Comparison of ENCODE assay signal across 1 cellular context in the genomic region with DNA sequence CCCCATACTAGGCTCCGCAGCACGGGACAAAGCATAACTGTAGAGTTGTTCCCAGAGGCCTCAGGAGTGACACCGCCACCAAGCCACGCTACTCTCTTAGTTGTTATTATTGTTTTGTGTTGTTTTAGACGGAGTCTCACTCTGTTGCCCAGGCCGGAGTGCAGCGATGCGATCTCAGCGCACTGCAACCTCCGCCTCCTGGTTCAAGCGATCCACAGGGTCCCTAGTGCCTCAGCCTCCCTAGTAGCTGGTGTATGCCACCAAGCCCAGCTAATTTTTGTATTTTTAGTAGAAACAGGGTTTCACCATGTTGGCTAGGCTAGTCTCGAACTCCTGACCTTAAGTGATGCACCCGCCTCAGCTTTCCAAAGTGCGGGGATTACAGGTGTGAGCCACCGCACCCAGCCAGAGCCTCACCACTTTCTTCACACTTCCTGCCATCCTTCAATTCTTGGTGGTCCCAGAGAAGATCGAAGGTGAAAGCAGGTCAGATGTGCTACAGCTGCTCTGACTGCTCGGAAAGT.
TF ChIP-seq lines count a peak whose summit lies in the region.

No MANE protein-coding gene starts in this region.

TF ChIP-seq in HepG2, 621 proteins besides CTCF, POLR2A, EP300 and RAD21 (continues in another document):
- TF ChIP-seq, protein P1, sequence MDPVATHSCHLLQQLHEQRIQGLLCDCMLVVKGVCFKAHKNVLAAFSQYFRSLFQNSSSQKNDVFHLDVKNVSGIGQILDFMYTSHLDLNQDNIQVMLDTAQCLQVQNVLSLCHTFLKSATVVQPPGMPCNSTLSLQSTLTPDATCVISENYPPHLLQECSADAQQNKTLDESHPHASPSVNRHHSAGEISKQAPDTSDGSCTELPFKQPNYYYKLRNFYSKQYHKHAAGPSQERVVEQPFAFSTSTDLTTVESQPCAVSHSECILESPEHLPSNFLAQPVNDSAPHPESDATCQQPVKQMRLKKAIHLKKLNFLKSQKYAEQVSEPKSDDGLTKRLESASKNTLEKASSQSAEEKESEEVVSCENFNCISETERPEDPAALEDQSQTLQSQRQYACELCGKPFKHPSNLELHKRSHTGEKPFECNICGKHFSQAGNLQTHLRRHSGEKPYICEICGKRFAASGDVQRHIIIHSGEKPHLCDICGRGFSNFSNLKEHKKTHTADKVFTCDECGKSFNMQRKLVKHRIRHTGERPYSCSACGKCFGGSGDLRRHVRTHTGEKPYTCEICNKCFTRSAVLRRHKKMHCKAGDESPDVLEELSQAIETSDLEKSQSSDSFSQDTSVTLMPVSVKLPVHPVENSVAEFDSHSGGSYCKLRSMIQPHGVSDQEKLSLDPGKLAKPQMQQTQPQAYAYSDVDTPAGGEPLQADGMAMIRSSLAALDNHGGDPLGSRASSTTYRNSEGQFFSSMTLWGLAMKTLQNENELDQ (CRISPR knock-in tag; IDR thresholded peaks at IDR 0.05; ENCODE audit: borderline replicate concordance) = no peak
- no peak for TF ChIP-seq SRY (CRISPR knock-in tag; IDR thresholded peaks at IDR 0.05)
- TF ChIP-seq PRPF4 (IDR thresholded peaks at IDR 0.05; ENCODE audit: low read depth, low read length, poor library complexity, severe bottlenecking) = peak; percentile 37
- TF ChIP-seq ZNF30 (CRISPR knock-in tag; IDR thresholded peaks at IDR 0.05) = 0 out of 2 replicates have a peak, but pooled peaks have one; percentile 69
- TF ChIP-seq CAMTA2 (CRISPR knock-in tag; IDR thresholded peaks at IDR 0.05; ENCODE audit: borderline replicate concordance) = no peak
- TF ChIP-seq MTF2 (CRISPR knock-in tag; IDR thresholded peaks at IDR 0.05; ENCODE audit: borderline replicate concordance) = peak; percentile 28; the same call in 1 of the 2 replicates
- 0 out of 2 replicates have a peak, but pooled peaks have one; percentile 12 for TF ChIP-seq HOXA7 (CRISPR knock-in tag; IDR thresholded peaks at IDR 0.05)
- no peak for TF ChIP-seq KLF6 (CRISPR knock-in tag; IDR thresholded peaks at IDR 0.05)
- TF ChIP-seq SNAPC2 (CRISPR knock-in tag; IDR thresholded peaks at IDR 0.05) = 0 out of 2 replicates have a peak, but pooled peaks have one; percentile 3
- 0 out of 2 replicates have a peak, but pooled peaks have one; percentile 4 for TF ChIP-seq FOXC1 (CRISPR knock-in tag; IDR thresholded peaks at IDR 0.05; ENCODE audit: borderline replicate concordance)
- peak; percentile 1; the same call in 1 of the 2 replicates for TF ChIP-seq ZNF225 (CRISPR knock-in tag; IDR thresholded peaks at IDR 0.05)
- 0 out of 2 replicates have a peak, but pooled peaks have one; percentile 10 for TF ChIP-seq ZNF441 (CRISPR knock-in tag; IDR thresholded peaks at IDR 0.05; ENCODE audit: borderline replicate concordance)
- TF ChIP-seq, protein P2, sequence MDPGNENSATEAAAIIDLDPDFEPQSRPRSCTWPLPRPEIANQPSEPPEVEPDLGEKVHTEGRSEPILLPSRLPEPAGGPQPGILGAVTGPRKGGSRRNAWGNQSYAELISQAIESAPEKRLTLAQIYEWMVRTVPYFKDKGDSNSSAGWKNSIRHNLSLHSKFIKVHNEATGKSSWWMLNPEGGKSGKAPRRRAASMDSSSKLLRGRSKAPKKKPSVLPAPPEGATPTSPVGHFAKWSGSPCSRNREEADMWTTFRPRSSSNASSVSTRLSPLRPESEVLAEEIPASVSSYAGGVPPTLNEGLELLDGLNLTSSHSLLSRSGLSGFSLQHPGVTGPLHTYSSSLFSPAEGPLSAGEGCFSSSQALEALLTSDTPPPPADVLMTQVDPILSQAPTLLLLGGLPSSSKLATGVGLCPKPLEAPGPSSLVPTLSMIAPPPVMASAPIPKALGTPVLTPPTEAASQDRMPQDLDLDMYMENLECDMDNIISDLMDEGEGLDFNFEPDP (CRISPR knock-in tag; conservative IDR thresholded peaks at IDR 0.05) = 0 out of 2 replicates have a peak, but pooled peaks have one; percentile 23
- peak; percentile 75 for TF ChIP-seq ZNF121 (CRISPR knock-in tag; IDR thresholded peaks at IDR 0.05)
- TF ChIP-seq KMT2A (CRISPR knock-in tag; IDR thresholded peaks at IDR 0.05) = no peak
- no peak for TF ChIP-seq ZNF337 (CRISPR knock-in tag; IDR thresholded peaks at IDR 0.05; ENCODE audit: borderline replicate concordance, low read depth)
- 0 out of 2 replicates have a peak, but pooled peaks have one; percentile 8 for TF ChIP-seq RCOR2 (CRISPR knock-in tag; IDR thresholded peaks at IDR 0.05)
- peak; percentile 9 for TF ChIP-seq TEAD3 (CRISPR knock-in tag; optimal IDR thresholded peaks at IDR 0.05; ENCODE audit: borderline replicate concordance)
- TF ChIP-seq ZNF709 (CRISPR knock-in tag; IDR thresholded peaks at IDR 0.05) = no peak
- TF ChIP-seq PHF21A (CRISPR knock-in tag; IDR thresholded peaks at IDR 0.05) = 0 out of 2 replicates have a peak, but pooled peaks have one; percentile 4
- TF ChIP-seq, protein P3, sequence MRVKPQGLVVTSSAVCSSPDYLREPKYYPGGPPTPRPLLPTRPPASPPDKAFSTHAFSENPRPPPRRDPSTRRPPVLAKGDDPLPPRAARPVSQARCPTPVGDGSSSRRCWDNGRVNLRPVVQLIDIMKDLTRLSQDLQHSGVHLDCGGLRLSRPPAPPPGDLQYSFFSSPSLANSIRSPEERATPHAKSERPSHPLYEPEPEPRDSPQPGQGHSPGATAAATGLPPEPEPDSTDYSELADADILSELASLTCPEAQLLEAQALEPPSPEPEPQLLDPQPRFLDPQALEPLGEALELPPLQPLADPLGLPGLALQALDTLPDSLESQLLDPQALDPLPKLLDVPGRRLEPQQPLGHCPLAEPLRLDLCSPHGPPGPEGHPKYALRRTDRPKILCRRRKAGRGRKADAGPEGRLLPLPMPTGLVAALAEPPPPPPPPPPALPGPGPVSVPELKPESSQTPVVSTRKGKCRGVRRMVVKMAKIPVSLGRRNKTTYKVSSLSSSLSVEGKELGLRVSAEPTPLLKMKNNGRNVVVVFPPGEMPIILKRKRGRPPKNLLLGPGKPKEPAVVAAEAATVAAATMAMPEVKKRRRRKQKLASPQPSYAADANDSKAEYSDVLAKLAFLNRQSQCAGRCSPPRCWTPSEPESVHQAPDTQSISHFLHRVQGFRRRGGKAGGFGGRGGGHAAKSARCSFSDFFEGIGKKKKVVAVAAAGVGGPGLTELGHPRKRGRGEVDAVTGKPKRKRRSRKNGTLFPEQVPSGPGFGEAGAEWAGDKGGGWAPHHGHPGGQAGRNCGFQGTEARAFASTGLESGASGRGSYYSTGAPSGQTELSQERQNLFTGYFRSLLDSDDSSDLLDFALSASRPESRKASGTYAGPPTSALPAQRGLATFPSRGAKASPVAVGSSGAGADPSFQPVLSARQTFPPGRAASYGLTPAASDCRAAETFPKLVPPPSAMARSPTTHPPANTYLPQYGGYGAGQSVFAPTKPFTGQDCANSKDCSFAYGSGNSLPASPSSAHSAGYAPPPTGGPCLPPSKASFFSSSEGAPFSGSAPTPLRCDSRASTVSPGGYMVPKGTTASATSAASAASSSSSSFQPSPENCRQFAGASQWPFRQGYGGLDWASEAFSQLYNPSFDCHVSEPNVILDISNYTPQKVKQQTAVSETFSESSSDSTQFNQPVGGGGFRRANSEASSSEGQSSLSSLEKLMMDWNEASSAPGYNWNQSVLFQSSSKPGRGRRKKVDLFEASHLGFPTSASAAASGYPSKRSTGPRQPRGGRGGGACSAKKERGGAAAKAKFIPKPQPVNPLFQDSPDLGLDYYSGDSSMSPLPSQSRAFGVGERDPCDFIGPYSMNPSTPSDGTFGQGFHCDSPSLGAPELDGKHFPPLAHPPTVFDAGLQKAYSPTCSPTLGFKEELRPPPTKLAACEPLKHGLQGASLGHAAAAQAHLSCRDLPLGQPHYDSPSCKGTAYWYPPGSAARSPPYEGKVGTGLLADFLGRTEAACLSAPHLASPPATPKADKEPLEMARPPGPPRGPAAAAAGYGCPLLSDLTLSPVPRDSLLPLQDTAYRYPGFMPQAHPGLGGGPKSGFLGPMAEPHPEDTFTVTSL (CRISPR knock-in tag; IDR thresholded peaks at IDR 0.05; ENCODE audit: borderline replicate concordance) = 0 out of 2 replicates have a peak, but pooled peaks have one; percentile 58
- TF ChIP-seq, protein P4, sequence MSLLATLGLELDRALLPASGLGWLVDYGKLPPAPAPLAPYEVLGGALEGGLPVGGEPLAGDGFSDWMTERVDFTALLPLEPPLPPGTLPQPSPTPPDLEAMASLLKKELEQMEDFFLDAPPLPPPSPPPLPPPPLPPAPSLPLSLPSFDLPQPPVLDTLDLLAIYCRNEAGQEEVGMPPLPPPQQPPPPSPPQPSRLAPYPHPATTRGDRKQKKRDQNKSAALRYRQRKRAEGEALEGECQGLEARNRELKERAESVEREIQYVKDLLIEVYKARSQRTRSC (CRISPR knock-in tag; IDR thresholded peaks at IDR 0.05; ENCODE audit: low read depth) = no peak
- peak; percentile 10; the same call in 1 of the 2 replicates for TF ChIP-seq ZNF180 (CRISPR knock-in tag; IDR thresholded peaks at IDR 0.05; ENCODE audit: borderline replicate concordance, low read depth)
- TF ChIP-seq, protein P5, sequence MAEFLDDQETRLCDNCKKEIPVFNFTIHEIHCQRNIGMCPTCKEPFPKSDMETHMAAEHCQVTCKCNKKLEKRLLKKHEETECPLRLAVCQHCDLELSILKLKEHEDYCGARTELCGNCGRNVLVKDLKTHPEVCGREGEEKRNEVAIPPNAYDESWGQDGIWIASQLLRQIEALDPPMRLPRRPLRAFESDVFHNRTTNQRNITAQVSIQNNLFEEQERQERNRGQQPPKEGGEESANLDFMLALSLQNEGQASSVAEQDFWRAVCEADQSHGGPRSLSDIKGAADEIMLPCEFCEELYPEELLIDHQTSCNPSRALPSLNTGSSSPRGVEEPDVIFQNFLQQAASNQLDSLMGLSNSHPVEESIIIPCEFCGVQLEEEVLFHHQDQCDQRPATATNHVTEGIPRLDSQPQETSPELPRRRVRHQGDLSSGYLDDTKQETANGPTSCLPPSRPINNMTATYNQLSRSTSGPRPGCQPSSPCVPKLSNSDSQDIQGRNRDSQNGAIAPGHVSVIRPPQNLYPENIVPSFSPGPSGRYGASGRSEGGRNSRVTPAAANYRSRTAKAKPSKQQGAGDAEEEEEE (CRISPR knock-in tag; IDR thresholded peaks at IDR 0.05; ENCODE audit: borderline replicate concordance) = peak; percentile 77; the same call in 1 of the 2 replicates
- TF ChIP-seq ZNF569 (CRISPR knock-in tag; IDR thresholded peaks at IDR 0.05; ENCODE audit: borderline replicate concordance) = 0 out of 2 replicates have a peak, but pooled peaks have one; percentile 2
- 0 out of 2 replicates have a peak, but pooled peaks have one; percentile 16 for TF ChIP-seq ZNF256 (CRISPR knock-in tag; conservative IDR thresholded peaks at IDR 0.05)
- peak; percentile 62; the same call in 1 of the 2 replicates for TF ChIP-seq ZNF563 (CRISPR knock-in tag; IDR thresholded peaks at IDR 0.05)
- TF ChIP-seq, protein P6, sequence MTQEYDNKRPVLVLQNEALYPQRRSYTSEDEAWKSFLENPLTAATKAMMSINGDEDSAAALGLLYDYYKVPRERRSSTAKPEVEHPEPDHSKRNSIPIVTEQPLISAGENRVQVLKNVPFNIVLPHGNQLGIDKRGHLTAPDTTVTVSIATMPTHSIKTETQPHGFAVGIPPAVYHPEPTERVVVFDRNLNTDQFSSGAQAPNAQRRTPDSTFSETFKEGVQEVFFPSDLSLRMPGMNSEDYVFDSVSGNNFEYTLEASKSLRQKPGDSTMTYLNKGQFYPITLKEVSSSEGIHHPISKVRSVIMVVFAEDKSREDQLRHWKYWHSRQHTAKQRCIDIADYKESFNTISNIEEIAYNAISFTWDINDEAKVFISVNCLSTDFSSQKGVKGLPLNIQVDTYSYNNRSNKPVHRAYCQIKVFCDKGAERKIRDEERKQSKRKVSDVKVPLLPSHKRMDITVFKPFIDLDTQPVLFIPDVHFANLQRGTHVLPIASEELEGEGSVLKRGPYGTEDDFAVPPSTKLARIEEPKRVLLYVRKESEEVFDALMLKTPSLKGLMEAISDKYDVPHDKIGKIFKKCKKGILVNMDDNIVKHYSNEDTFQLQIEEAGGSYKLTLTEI (CRISPR knock-in tag; conservative IDR thresholded peaks at IDR 0.05) = no peak
- TF ChIP-seq ZBTB38 (CRISPR knock-in tag; IDR thresholded peaks at IDR 0.05) = peak; percentile 94
- TF ChIP-seq, protein P7, sequence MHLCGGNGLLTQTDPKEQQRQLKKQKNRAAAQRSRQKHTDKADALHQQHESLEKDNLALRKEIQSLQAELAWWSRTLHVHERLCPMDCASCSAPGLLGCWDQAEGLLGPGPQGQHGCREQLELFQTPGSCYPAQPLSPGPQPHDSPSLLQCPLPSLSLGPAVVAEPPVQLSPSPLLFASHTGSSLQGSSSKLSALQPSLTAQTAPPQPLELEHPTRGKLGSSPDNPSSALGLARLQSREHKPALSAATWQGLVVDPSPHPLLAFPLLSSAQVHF (CRISPR knock-in tag; IDR thresholded peaks at IDR 0.05) = 0 out of 2 replicates have a peak, but pooled peaks have one; percentile 9
- TF ChIP-seq, protein P8, sequence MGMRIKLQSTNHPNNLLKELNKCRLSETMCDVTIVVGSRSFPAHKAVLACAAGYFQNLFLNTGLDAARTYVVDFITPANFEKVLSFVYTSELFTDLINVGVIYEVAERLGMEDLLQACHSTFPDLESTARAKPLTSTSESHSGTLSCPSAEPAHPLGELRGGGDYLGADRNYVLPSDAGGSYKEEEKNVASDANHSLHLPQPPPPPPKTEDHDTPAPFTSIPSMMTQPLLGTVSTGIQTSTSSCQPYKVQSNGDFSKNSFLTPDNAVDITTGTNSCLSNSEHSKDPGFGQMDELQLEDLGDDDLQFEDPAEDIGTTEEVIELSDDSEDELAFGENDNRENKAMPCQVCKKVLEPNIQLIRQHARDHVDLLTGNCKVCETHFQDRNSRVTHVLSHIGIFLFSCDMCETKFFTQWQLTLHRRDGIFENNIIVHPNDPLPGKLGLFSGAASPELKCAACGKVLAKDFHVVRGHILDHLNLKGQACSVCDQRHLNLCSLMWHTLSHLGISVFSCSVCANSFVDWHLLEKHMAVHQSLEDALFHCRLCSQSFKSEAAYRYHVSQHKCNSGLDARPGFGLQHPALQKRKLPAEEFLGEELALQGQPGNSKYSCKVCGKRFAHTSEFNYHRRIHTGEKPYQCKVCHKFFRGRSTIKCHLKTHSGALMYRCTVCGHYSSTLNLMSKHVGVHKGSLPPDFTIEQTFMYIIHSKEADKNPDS (CRISPR knock-in tag; IDR thresholded peaks at IDR 0.05) = 0 out of 2 replicates have a peak, but pooled peaks have one; percentile 56
- TF ChIP-seq IRF2 (CRISPR knock-in tag; IDR thresholded peaks at IDR 0.05) = peak; percentile 29; the same call in 1 of the 2 replicates
- no peak for TF ChIP-seq JUNB (CRISPR knock-in tag; IDR thresholded peaks at IDR 0.05; ENCODE audit: borderline replicate concordance)
- TF ChIP-seq TAF1 (CRISPR knock-in tag; IDR thresholded peaks at IDR 0.05) = no peak
- TF ChIP-seq SNAI1 (CRISPR knock-in tag; IDR thresholded peaks at IDR 0.05; ENCODE audit: borderline replicate concordance) = 0 out of 2 replicates have a peak, but pooled peaks have one; percentile 38
- no peak for TF ChIP-seq CBX5 (CRISPR knock-in tag; IDR thresholded peaks at IDR 0.05; ENCODE audit: borderline replicate concordance)
- TF ChIP-seq, protein P9, sequence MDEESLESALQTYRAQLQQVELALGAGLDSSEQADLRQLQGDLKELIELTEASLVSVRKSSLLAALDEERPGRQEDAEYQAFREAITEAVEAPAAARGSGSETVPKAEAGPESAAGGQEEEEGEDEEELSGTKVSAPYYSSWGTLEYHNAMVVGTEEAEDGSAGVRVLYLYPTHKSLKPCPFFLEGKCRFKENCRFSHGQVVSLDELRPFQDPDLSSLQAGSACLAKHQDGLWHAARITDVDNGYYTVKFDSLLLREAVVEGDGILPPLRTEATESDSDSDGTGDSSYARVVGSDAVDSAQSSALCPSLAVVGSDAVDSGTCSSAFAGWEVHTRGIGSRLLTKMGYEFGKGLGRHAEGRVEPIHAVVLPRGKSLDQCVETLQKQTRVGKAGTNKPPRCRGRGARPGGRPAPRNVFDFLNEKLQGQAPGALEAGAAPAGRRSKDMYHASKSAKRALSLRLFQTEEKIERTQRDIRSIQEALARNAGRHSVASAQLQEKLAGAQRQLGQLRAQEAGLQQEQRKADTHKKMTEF (CRISPR knock-in tag; IDR thresholded peaks at IDR 0.05) = no peak
